In the genomic region with DNA sequence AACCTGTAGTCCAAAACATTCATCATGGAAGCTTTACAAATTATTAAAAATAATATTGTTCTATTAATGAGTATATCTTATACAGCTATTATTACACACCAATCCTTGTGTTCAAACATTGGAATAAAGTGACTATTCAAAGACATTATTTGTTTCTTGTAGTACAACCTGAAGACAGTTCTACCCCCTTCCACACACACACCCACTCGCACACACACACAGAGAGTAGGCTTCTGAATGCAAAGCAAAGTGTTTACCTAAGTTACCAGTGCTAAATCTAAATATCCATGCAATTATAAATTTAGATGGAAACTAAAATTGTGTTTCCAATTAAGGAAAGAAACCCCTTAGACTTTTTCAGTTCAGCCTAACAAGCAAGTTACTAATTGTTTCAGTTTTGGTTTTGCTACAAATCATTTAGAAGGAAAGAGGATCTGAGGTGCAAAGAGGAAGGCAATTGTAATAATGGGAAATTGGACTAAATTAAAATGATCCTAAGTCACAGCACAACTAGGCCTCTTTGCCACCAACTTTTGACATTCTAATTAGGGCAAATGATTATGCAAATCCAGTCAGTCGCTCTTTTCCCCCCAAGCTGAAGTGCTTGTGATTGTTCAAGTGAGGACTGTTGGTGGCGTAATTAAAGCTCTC, we compare ENCODE assay signal across 26 cellular contexts. TPM values are rescaled to one million over a fixed set of nuclear protein-coding genes. Genes with fewer than 3 reads are reported as not detected.
DNase-seq lines count a peak whose midpoint lies in the region; ATAC-seq and TF ChIP-seq lines count a peak whose summit lies in the region.
"Had no signal": no experiment of that assay in that cellular context is flagged by ENCODE, and none has a peak within 500 bp of the region (broad histone marks: within the 10 kb centered on the region; RNA-seq: fewer than 3 reads in every experiment).

No MANE protein-coding gene starts in this region.

- H3K4me3 ChIP-seq in BE2C (ENCODE audit: low read depth, low read length), result no peak overlapping the region; the same call in 1 of the 2 replicates
- H3K4me3 ChIP-seq: esophagus squamous epithelium, gastroesophageal sphincter, lung, upper lobe of right lung had no signal

- ATAC-seq in GM19351 (IDR thresholded peaks at IDR 0.05; ENCODE audit: unreplicated experiment) (peak; percentile 42), HG03135 (IDR thresholded peaks at IDR 0.05; ENCODE audit: unreplicated experiment) (peak; percentile 57), left ventricle myocardium superior (no peak)
- ATAC-seq: gastroesophageal sphincter, HCT116, upper lobe of right lung had no signal

- intact Hi-C loops in left ventricle myocardium superior (cut with micrococcal nuclease), result no loop called here

- no peak for TF ChIP-seq CTCF in BE2C (IDR thresholded peaks at IDR 0.05; ENCODE audit: low read depth, low read length)

- H3K9me3 ChIP-seq in BE2C, result no peaks in the 10 kb centered on the region
- H3K9me3 ChIP-seq: esophagus squamous epithelium, gastroesophageal sphincter, upper lobe of right lung had no signal

- H3K4me1 ChIP-seq in BE2C, result peaks cover 30% of the 10 kb centered on the region
- H3K4me1 ChIP-seq: esophagus squamous epithelium, gastroesophageal sphincter, upper lobe of right lung had no signal

- peak; percentile 16 for DNase-seq in CD1c-positive myeloid dendritic cell (ENCODE audit: extremely low spot score)
- peak; percentile 20 for DNase-seq in NOMO-1 treated with dmso at 0.1 percent for 144 hours (lab: John Stamatoyannopoulos, UW; ENCODE audit: unreplicated experiment)
- no peak for DNase-seq in NCI-H1930 (lab: John Stamatoyannopoulos, UW)
- no peak for DNase-seq in left ventricle myocardium superior
- no peak for DNase-seq in BE2C
- DNase-seq in cerebellar cortex (ENCODE audit: low spot score), result no peak
- DNase-seq: activated CD4-positive, alpha-beta memory T cell treated with anti-CD3 and anti-CD28 coated beads, Interleukin-2, amount 10 ng/mL, durations not matched to agents 7 days and 5 days; activated gamma-delta T cell; brain microvascular endothelial cell; EL; esophagus squamous epithelium; Kasumi-1; kidney; NCI-H1092 treated with DMSO at 0.1 percent for 48 hours; NCI-H2081 treated with DMSO at 0.1 percent for 48 hours; NCI-H510A treated with DMSO at 0.1 percent for 48 hours; stimulated activated CD8-positive, alpha-beta memory T cell treated with anti-CD3 and anti-CD28 coated beads, Interleukin-4, amount 100 ng/mL, for 48 hours; T1000; upper lobe of right lung had no signal

- no peaks in the 10 kb centered on the region for H3K36me3 ChIP-seq in BE2C
- H3K36me3 ChIP-seq: brain microvascular endothelial cell, esophagus squamous epithelium, gastroesophageal sphincter, upper lobe of right lung had no signal

- H3K27me3 ChIP-seq in BE2C, result no peaks in the 10 kb centered on the region
- H3K27me3 ChIP-seq: brain microvascular endothelial cell, esophagus squamous epithelium, gastroesophageal sphincter, upper lobe of right lung had no signal

RNA-seq across cellular contexts. Expression of gene ATOH7, which starts 19.8 kb away (rescaled TPM):
- total RNA-seq in left ventricle myocardium superior, result not detected
- polyA plus RNA-seq in BE2C (2012; ENCODE audit: insufficient read depth, insufficient read length, low read depth), result 1.3 TPM
- total RNA-seq: activated CD4-positive, alpha-beta memory T cell treated with anti-CD3 and anti-CD28 coated beads, Interleukin-2, amount 10 ng/mL, durations not matched to agents 7 days and 5 days; esophagus squamous epithelium; lung; mucosa of gallbladder; posterior vena cava; upper lobe of right lung had no signal

Comparison
In these comparisons a context has a peak if more than half of its experiments do, and no peak if none do; other contexts are left out.
1. DNase-seq: peak in CD1c-positive myeloid dendritic cell (single experiment) and NOMO-1 treated with dmso at 0.1 percent for 144 hours (single experiment); none in NCI-H1930 (0 of 2), left ventricle myocardium superior (single experiment), BE2C (single experiment) and cerebellar cortex (single experiment).